8 cellular contexts compared by ENCODE assay signal in the genomic region with DNA sequence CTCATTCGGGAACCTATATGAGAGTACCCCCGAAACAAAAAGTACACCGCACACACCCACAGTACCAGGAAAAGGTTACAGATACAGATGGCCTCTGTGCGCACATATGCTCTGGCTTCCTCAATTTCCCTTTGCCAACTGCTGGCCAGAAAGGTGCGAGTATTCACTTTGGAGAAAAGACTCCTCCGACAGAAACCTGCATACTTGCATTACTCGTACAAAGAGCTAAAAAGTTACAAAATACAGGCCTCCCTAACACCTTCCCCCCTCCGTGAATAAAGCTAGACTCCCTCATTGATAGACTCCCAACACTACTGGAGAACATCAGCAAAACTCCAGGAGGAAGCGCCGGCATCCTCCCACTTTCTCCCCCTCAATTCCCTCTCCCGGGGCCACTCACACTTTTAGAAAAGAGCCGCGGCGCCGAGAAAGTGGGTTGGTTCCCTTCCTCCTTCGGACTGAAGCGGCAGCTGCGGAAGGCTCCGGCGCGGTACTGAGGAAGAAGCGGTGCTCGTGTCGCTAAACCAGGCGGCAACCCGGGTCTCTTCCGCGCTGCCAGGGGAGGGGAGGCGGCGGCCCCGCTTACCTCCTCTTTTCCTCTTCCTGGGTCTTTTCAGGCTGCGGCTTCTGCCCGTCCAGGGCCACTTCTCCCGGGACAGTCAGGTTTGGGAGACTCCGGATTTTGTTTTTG. TPM values are rescaled to one million over a fixed set of nuclear protein-coding genes. Genes with fewer than 3 reads are reported as not detected.
A peak's percentile ranks its signal among the peaks of the same experiment; 100 is the strongest.
DNase-seq lines count a peak whose midpoint lies in the region; ATAC-seq and TF ChIP-seq lines count a peak whose summit lies in the region.

No MANE protein-coding gene starts in this region.

- H3K36me3 ChIP-seq in esophagus (ENCODE audit: control insufficient read depth in 2 of 2, insufficient read depth in 2 of 2, low read length in 1 of 2) (peaks cover 0 to 6% of the 10 kb centered on the region in 2 donors), thoracic aorta (no peaks in the 10 kb centered on the region)
- H3K36me3 ChIP-seq in naive thymus-derived CD4-positive, alpha-beta T cell (ENCODE audit: control insufficient read depth in 2 of 3, insufficient read depth in 3 of 3, low read length in 3 of 3) = peaks cover 0 to 15% (median 0%) of the 10 kb centered on the region in 3 experiments

- peaks cover 0 to 3% (median 0%) of the 10 kb centered on the region in 11 donors for H3K9me3 Mint-ChIP-seq in naive thymus-derived CD4-positive, alpha-beta T cell

- TF ChIP-seq POLR2A in NB4 (IDR thresholded peaks at IDR 0.05; ENCODE audit: extremely low read depth, insufficient read length) = no peak

- H3K4me3 Mint-ChIP-seq in naive thymus-derived CD4-positive, alpha-beta T cell = peak overlapping the region; percentile 90 to 99 (median 96)

- peaks cover 44 to 81% (median 66%) of the 10 kb centered on the region in 7 donors for H3K4me1 Mint-ChIP-seq in naive thymus-derived CD4-positive, alpha-beta T cell

- DNase-seq in ELR (ENCODE audit: low read depth) (peak; percentile 53), NB4 (ENCODE audit: low read depth) (peak; percentile 73), activated T-cell treated with anti-CD3 and anti-CD28 coated beads for 1 hour (ENCODE audit: low read depth) (peak; percentile 39), thoracic aorta (ENCODE audit: low spot score) (no peak)
- peak; percentile 30 to 65 (median 53) for DNase-seq in naive thymus-derived CD4-positive, alpha-beta T cell

- H3K36me3 Mint-ChIP-seq in naive thymus-derived CD4-positive, alpha-beta T cell = peaks cover 0 to 34% (median 12%) of the 10 kb centered on the region in 5 donors

- no peaks in the 10 kb centered on the region for H3K4me1 ChIP-seq in esophagus (ENCODE audit: control insufficient read depth in 2 of 2, insufficient read depth in 2 of 2, low read length in 1 of 2)
- peaks cover 29 to 52% of the 10 kb centered on the region in 2 donors for H3K4me1 ChIP-seq in naive thymus-derived CD4-positive, alpha-beta T cell (ENCODE audit: control insufficient read depth in 2 of 2, insufficient read depth in 2 of 2, low read length in 2 of 2)
- H3K4me1 ChIP-seq in thoracic aorta (ENCODE audit: control insufficient read depth in 1 of 2, low read depth in 2 of 2) = peaks cover 24 to 34% of the 10 kb centered on the region in 2 donors

- CTCF ChIA-PET in naive thymus-derived CD4-positive, alpha-beta T cell (lab: Charles Lee) = no interaction called here

- H3K27me3 ChIP-seq in esophagus (ENCODE audit: control insufficient read depth in 1 of 2, insufficient read depth in 2 of 2, low read length in 2 of 2) = no peaks in the 10 kb centered on the region
- H3K27me3 ChIP-seq in naive thymus-derived CD4-positive, alpha-beta T cell (ENCODE audit: control insufficient read depth in 2 of 2, insufficient read depth in 2 of 2, low read length in 2 of 2) = no peaks in the 10 kb centered on the region
- no peaks in the 10 kb centered on the region for H3K27me3 ChIP-seq in thoracic aorta (replicated peaks; ENCODE audit: insufficient read depth)

- TF ChIP-seq CTCF in NB4 (IDR thresholded peaks at IDR 0.05; ENCODE audit: low read depth, low read length) (no peak), thoracic aorta (IDR thresholded peaks at IDR 0.05) (no peak)

- intact Hi-C loops in naive thymus-derived CD4-positive, alpha-beta T cell (cut with micrococcal nuclease) = loop anchor here (1.0 to 10.0 kb wide), 7 partner anchors 10 to 898 kb away; no protein-coding TSS in a partner anchor

- no peaks in the 10 kb centered on the region for H3K9me3 ChIP-seq in esophagus (ENCODE audit: control insufficient read depth in 2 of 2, insufficient read depth in 1 of 2, low read depth in 1 of 2, low read length in 1 of 2)
- H3K9me3 ChIP-seq in naive thymus-derived CD4-positive, alpha-beta T cell (ENCODE audit: control insufficient read depth in 2 of 3, low read length in 3 of 3) = no peaks in the 10 kb centered on the region
- H3K9me3 ChIP-seq in thoracic aorta = no peaks in the 10 kb centered on the region

- H3K4me3 ChIP-seq in NB4 (ENCODE audit: low read depth, low read length) (peak overlapping the region; percentile 82), esophagus (ENCODE audit: low read depth in 1 of 2, low read length in 2 of 2) (peak overlapping the region; percentile 89 to 94), thoracic aorta (peak overlapping the region; percentile 98)
- peak overlapping the region; percentile 74 for H3K4me3 ChIP-seq in naive thymus-derived CD4-positive, alpha-beta T cell (ENCODE audit: low read length)

- peak overlapping the region; percentile 56 to 95 (median 90) for H3K27ac Mint-ChIP-seq in naive thymus-derived CD4-positive, alpha-beta T cell

- POLR2A ChIA-PET in naive thymus-derived CD4-positive, alpha-beta T cell (lab: Charles Lee) = interaction anchor here (0.8 to 6.6 kb wide), 6 partner anchors 9 to 145 kb away, joined by 3 to 76 read pairs (median 21); a partner anchor contains a TSS

- H3K27me3 Mint-ChIP-seq in naive thymus-derived CD4-positive, alpha-beta T cell = no peaks in the 10 kb centered on the region

- 1 to 2% methylated on average over 27 to 35 of the region's 35 CpGs for WGBS in esophagus, 2 donors

- no peak for ATAC-seq in naive thymus-derived CD4-positive, alpha-beta T cell
- no peak for ATAC-seq in thoracic aorta (ENCODE audit: insufficient number of reproducible peaks, low FRiP score, low read depth)
- ATAC-seq in GM21576 (IDR thresholded peaks at IDR 0.05; ENCODE audit: unreplicated experiment) = no peak
- no peak for ATAC-seq in HG03025 (IDR thresholded peaks at IDR 0.05; ENCODE audit: low FRiP score, unreplicated experiment)

- H3K27ac ChIP-seq in esophagus (ENCODE audit: low read depth in 2 of 2, low read length in 1 of 2) (peak overlapping the region; percentile 97 to 98), thoracic aorta (peak overlapping the region in 1 of 2 donors; percentile 85)
- H3K27ac ChIP-seq in naive thymus-derived CD4-positive, alpha-beta T cell (ENCODE audit: low read depth, low read length) = peak overlapping the region; percentile 90

RNA-seq across cellular contexts. Expression of a gene that starts 1.2 kb away (rescaled TPM):
- polyA plus RNA-seq in esophagus = 10 to 100 TPM in 1 of 2 donors, 1 to 10 TPM in 1; 9.8 to 17.0 TPM
- total RNA-seq in naive thymus-derived CD4-positive, alpha-beta T cell = 100 to 1,000 TPM in 4 of 5 experiments, 10 to 100 TPM in 1; 57.5 to 139 (median 116) TPM
- polyA plus RNA-seq in naive thymus-derived CD4-positive, alpha-beta T cell = 10 to 100 TPM; 40.4 to 50.5 TPM
- 10 to 100 TPM; 31.5 to 92.6 TPM for total RNA-seq in thoracic aorta
